ENCODE assay signal across 1 cellular context in genomic region chr14:100157548-100158232, GRCh38. TPM values are rescaled to one million over a fixed set of nuclear protein-coding genes. Genes with fewer than 3 reads are reported as not detected.
"Had no signal": no experiment of that assay in that cellular context is flagged by ENCODE, and none has a peak within 500 bp of the region (broad histone marks: within the 10 kb centered on the region; RNA-seq: fewer than 3 reads in every experiment).

No MANE protein-coding gene starts in this region.

RNA-seq across cellular contexts. Expression of gene DEGS2, which starts 1.8 kb away (rescaled TPM):
- polyA plus RNA-seq: fibroblast of lung had no signal
